Comparison of ENCODE assay signal across 8 cellular contexts in the genomic region with DNA sequence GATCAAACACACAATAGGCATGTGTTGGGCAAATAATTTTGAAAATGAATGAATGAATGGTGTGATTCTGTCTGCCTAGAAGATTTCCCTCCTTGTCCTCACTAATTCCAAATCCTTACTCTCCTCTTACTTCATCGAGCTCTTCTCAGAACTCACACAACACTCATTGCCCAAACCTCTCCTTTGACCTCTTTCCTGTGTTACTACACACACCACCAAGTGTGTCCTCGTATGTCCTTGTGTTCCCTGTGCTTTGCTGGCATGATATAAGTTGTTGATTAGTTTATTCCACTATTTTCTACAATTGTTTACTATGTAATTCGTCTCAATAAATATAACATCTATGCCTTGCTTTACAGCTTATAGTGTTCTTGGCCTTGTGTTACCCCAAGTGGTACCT.
"Had no signal": no experiment of that assay in that cellular context is flagged by ENCODE, and none has a peak within 500 bp of the region (broad histone marks: within the 10 kb centered on the region; RNA-seq: fewer than 3 reads in every experiment).

No MANE protein-coding gene starts in this region.

- DNase-seq: H9, HCEC 1CT, IMR-90 had no signal

- FAIRE-seq: H1, H54, K562 had no signal

- H3K27ac ChIP-seq: HL-60 had no signal

- H3K4me3 ChIP-seq: GM23338, K562 had no signal

- ATAC-seq: GM23338, K562 had no signal

- H3K4me2 ChIP-seq: GM23338 had no signal
